8 cellular contexts compared by ENCODE assay signal in the genomic region with DNA sequence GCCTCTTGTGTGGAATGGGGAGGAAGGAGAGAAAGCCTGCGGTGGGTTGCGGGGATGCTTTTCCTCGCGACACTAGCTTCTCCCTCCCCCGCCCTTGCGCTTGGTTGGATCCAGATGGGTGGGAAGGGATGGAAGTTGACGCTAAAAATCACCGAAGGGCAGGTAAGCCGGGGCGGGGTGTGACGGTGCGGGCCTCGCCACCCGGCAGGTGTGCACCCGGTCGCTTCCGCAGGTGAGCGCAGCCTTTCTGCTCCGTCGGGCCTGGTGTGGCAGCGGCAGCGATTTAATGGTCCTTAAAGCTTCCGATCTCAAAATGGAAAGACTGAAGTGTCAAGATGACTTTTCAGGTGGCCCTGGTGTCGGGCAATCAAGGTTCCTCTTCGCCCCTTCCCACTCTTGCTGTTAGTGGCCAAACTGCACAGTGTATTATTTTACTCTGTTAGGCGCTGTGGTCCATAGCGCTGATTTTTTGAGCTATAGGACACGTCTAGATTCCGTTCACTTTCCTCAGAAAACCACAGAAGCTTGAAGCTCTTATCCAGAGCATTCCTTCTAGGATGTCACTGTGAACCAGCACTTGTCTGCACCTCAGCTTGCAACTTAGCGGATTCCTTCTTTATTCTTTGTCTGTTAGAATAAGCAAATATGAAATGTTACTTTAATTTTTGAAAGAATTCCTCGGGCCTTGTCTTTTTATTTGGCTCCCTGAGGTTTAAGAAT. TPM values are rescaled to one million over a fixed set of nuclear protein-coding genes. Genes with fewer than 3 reads are reported as not detected.
DNase-seq lines count a peak whose midpoint lies in the region; ATAC-seq and TF ChIP-seq lines count a peak whose summit lies in the region.

No MANE protein-coding gene starts in this region.

- H3K36me3 ChIP-seq in ovary = no peaks in the 10 kb centered on the region

- no peak for ATAC-seq in activated T-cell treated with anti-CD3 and anti-CD28 coated beads, Interleukin-2, amount 50 U/mL, for 72 hours (replicated peaks in 1 of 2)
- no peak for ATAC-seq in GM21723 (IDR thresholded peaks at IDR 0.05; ENCODE audit: unreplicated experiment)

- H3K27me3 Mint-ChIP-seq in activated T-cell treated with anti-CD3 and anti-CD28 coated beads, Interleukin-2, amount 50 U/mL, for 72 hours (ENCODE audit: low read depth) = no peaks in the 10 kb centered on the region

- no peaks in the 10 kb centered on the region for H3K9me3 Mint-ChIP-seq in activated T-cell treated with anti-CD3 and anti-CD28 coated beads, Interleukin-2, amount 50 U/mL, for 72 hours

- H3K4me3 Mint-ChIP-seq in activated T-cell treated with anti-CD3 and anti-CD28 coated beads, Interleukin-2, amount 50 U/mL, for 72 hours = peak overlapping the region; percentile 91 to 100

- TF ChIP-seq CTCF in ovary (IDR thresholded peaks at IDR 0.05) = no peak

- no peak for TF ChIP-seq EP300 in ovary (IDR thresholded peaks at IDR 0.05)

- H3K27ac Mint-ChIP-seq in activated T-cell treated with anti-CD3 and anti-CD28 coated beads, Interleukin-2, amount 50 U/mL, for 72 hours = peak overlapping the region; percentile 91

- 1 to 3% (median 2%) methylated on average over 31 of the region's 31 CpGs for WGBS in ovary, 3 donors

- no peak for TF ChIP-seq POLR2A in ovary (IDR thresholded peaks at IDR 0.05)

- peaks cover 25 to 39% of the 10 kb centered on the region in 2 donors for H3K36me3 Mint-ChIP-seq in activated T-cell treated with anti-CD3 and anti-CD28 coated beads, Interleukin-2, amount 50 U/mL, for 72 hours (ENCODE audit: insufficient read depth in 2 of 2)

- H3K4me1 ChIP-seq in ovary (ENCODE audit: insufficient read depth) = peaks cover 5% of the 10 kb centered on the region

- peak overlapping the region; percentile 91 to 94 for H3K27ac ChIP-seq in ovary

- H3K9me3 ChIP-seq in ovary = no peaks in the 10 kb centered on the region

- H3K4me1 Mint-ChIP-seq in activated T-cell treated with anti-CD3 and anti-CD28 coated beads, Interleukin-2, amount 50 U/mL, for 72 hours (ENCODE audit: low read depth) = peaks cover 72% of the 10 kb centered on the region

- no peaks in the 10 kb centered on the region for H3K27me3 ChIP-seq in ovary

- DNase-seq in NCI-H446 (lab: John Stamatoyannopoulos, UW) (peak; percentile 30 to 49), NCI-H446 treated with DMSO at 0.1 percent for 48 hours (lab: John Stamatoyannopoulos, UW) (no peak), NCI-H1105 treated with DMSO at 0.1 percent for 48 hours (lab: John Stamatoyannopoulos, UW) (peak; percentile 45), fibroblast of peridontal ligament (ENCODE audit: extremely low read depth) (peak; percentile 33), ovary (peak in 3 of 5 donors; percentile 34 to 54 (median 51)), SIG-M5 treated with dmso at 0.1 percent for 504 hours (lab: John Stamatoyannopoulos, UW; ENCODE audit: unreplicated experiment) (no peak)
- peak in 1 of 2 donors; percentile 40 for DNase-seq in activated T-cell treated with anti-CD3 and anti-CD28 coated beads, Interleukin-2, amount 50 U/mL, for 72 hours

- peak overlapping the region; percentile 95 for H3K4me3 ChIP-seq in ovary

- intact Hi-C loops in ovary (cut with DNase I) = no loop called here

RNA-seq across cellular contexts. Expression of gene ENOPH1, which starts 0.8 kb away (rescaled TPM):
- total RNA-seq in activated T-cell treated with anti-CD3 and anti-CD28 coated beads, Interleukin-2, amount 50 U/mL, for 72 hours = 10 to 100 TPM; 57.0 to 67.8 TPM
- 10 to 100 TPM; 16.1 to 34.2 (median 24.1) TPM for total RNA-seq in ovary
- polyA plus RNA-seq in ovary = 10 to 100 TPM; 23.5 to 27.3 TPM

RNA-seq across cellular contexts. Expression of gene HNRNPDL, which starts 0.9 kb away (rescaled TPM):
- total RNA-seq in activated T-cell treated with anti-CD3 and anti-CD28 coated beads, Interleukin-2, amount 50 U/mL, for 72 hours = 100 to 1,000 TPM; 222 to 262 TPM
- total RNA-seq in ovary = 100 to 1,000 TPM; 204 to 406 (median 337) TPM
- 100 to 1,000 TPM; 314 to 381 TPM for polyA plus RNA-seq in ovary

RNA-seq across cellular contexts. Expression of gene HNRNPD, which starts 57.4 kb away (rescaled TPM):
- 100 to 1,000 TPM; 255 to 265 TPM for total RNA-seq in activated T-cell treated with anti-CD3 and anti-CD28 coated beads, Interleukin-2, amount 50 U/mL, for 72 hours
- 100 to 1,000 TPM in 6 of 7 donors, 10 to 100 TPM in 1; 85.1 to 243 (median 185) TPM for total RNA-seq in ovary
- 100 to 1,000 TPM; 168 to 520 TPM for polyA plus RNA-seq in ovary

Comparison
In these comparisons a context has a peak if more than half of its experiments do, and no peak if none do; other contexts are left out.
1. DNase-seq: peak in NCI-H446 (2 of 2), NCI-H1105 treated with DMSO at 0.1 percent for 48 hours (single experiment), fibroblast of peridontal ligament (single experiment) and ovary (3 of 5); none in NCI-H446 treated with DMSO at 0.1 percent for 48 hours (single experiment) and SIG-M5 treated with dmso at 0.1 percent for 504 hours (single experiment).